ENCODE assay signal across 32 cellular contexts in the genomic region with DNA sequence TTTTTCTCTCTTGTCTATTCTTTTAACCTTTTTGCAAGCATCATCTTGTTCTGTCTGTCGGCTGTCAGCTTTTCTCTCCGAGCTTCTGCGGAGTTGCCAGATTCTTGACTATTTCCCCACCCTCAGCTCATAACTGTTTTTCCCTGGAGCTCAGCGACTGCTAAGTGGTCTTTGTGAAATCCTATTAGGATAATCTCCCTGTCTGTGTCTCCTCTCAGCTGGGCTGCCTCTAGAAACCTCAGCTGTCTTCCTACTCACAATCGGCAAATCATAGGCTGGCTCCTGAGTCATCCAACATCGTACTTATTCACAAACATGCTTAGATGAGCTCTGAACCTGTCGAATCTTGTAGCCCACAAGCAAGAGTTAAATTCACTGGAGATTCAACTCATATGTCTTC.
"Had no signal": no experiment of that assay in that cellular context is flagged by ENCODE, and none has a peak within 500 bp of the region (broad histone marks: within the 10 kb centered on the region; RNA-seq: fewer than 3 reads in every experiment).

No MANE protein-coding gene starts in this region.

- H3K4me3 Mint-ChIP-seq: activated CD4-positive, alpha-beta memory T cell treated with anti-CD3 and anti-CD28 coated beads for 36 hours; activated CD4-positive, alpha-beta T cell treated with anti-CD3 and anti-CD28 coated beads, Interleukin-2, amount 10 ng/mL, durations not matched to agents 24 days and 14 days; activated naive CD4-positive, alpha-beta T cell treated with anti-CD3 and anti-CD28 coated beads, Interleukin-2, amount 10 ng/mL, durations not matched to agents 7 days and 5 days; activated naive CD8-positive, alpha-beta T cell treated with anti-CD3 and anti-CD28 coated beads, Interleukin-2, amount 10 ng/mL, durations not matched to agents 7 days and 5 days; activated T-cell treated with anti-CD3 and anti-CD28 coated beads, Interleukin-2, amount 50 U/mL, for 24 hours; mesothelial cell of epicardium; naive thymus-derived CD4-positive, alpha-beta T cell; neural crest cell; T-helper 1 cell treated with Interleukin-12 subunit alpha and Interleukin-12 subunit beta and Interleukin-4 antibody, amounts not matched to agents 30 μg/mL and 1 μg/mL, for 36 hours had no signal

- H3K36me3 ChIP-seq: ascending aorta, right lobe of liver, suprapubic skin, tibial artery, upper lobe of right lung had no signal

- H3K27me3 Mint-ChIP-seq: activated CD4-positive, alpha-beta memory T cell treated with anti-CD3 and anti-CD28 coated beads for 36 hours; activated CD4-positive, alpha-beta T cell treated with anti-CD3 and anti-CD28 coated beads, Interleukin-2, amount 10 ng/mL, durations not matched to agents 24 days and 14 days; activated naive CD4-positive, alpha-beta T cell treated with anti-CD3 and anti-CD28 coated beads, Interleukin-2, amount 10 ng/mL, durations not matched to agents 7 days and 5 days; activated naive CD8-positive, alpha-beta T cell treated with anti-CD3 and anti-CD28 coated beads, Interleukin-2, amount 10 ng/mL, durations not matched to agents 7 days and 5 days; activated T-cell treated with anti-CD3 and anti-CD28 coated beads, Interleukin-2, amount 50 U/mL, for 24 hours; brain had no signal

- H3K4me3 ChIP-seq: ascending aorta, right lobe of liver, suprapubic skin, tibial artery, upper lobe of right lung had no signal

- ATAC-seq: activated CD4-positive, CD25-positive, alpha-beta regulatory T cell treated with anti-CD3 and anti-CD28 coated beads, Interleukin-2, amount 50 U/mL, for 24 hours; left cardiac atrium; naive thymus-derived CD4-positive, alpha-beta T cell; right lobe of liver; upper lobe of right lung had no signal

- H3K36me3 Mint-ChIP-seq: activated CD4-positive, alpha-beta memory T cell treated with anti-CD3 and anti-CD28 coated beads for 36 hours; activated naive CD4-positive, alpha-beta T cell treated with anti-CD3 and anti-CD28 coated beads, Interleukin-2, amount 10 ng/mL, durations not matched to agents 7 days and 5 days; activated naive CD8-positive, alpha-beta T cell treated with anti-CD3 and anti-CD28 coated beads, Interleukin-2, amount 10 ng/mL, durations not matched to agents 7 days and 5 days; brain; mesothelial cell of epicardium; naive thymus-derived CD4-positive, alpha-beta T cell had no signal

- H3K9me3 Mint-ChIP-seq: activated CD4-positive, alpha-beta memory T cell treated with anti-CD3 and anti-CD28 coated beads for 36 hours; activated CD4-positive, alpha-beta T cell treated with anti-CD3 and anti-CD28 coated beads, Interleukin-2, amount 10 ng/mL, durations not matched to agents 24 days and 14 days; activated naive CD4-positive, alpha-beta T cell treated with anti-CD3 and anti-CD28 coated beads, Interleukin-2, amount 10 ng/mL, durations not matched to agents 7 days and 5 days; activated naive CD8-positive, alpha-beta T cell treated with anti-CD3 and anti-CD28 coated beads, Interleukin-2, amount 10 ng/mL, durations not matched to agents 7 days and 5 days; activated T-cell treated with anti-CD3 and anti-CD28 coated beads, Interleukin-2, amount 50 U/mL, for 24 hours; T-helper 1 cell treated with Interleukin-12 subunit alpha and Interleukin-12 subunit beta and Interleukin-4 antibody, amounts not matched to agents 30 μg/mL and 1 μg/mL, for 36 hours had no signal

- H3K27ac Mint-ChIP-seq: activated CD4-positive, alpha-beta memory T cell treated with anti-CD3 and anti-CD28 coated beads for 36 hours; activated CD4-positive, alpha-beta T cell treated with anti-CD3 and anti-CD28 coated beads, Interleukin-2, amount 10 ng/mL, durations not matched to agents 24 days and 14 days; activated naive CD4-positive, alpha-beta T cell treated with anti-CD3 and anti-CD28 coated beads, Interleukin-2, amount 10 ng/mL, durations not matched to agents 7 days and 5 days; activated naive CD8-positive, alpha-beta T cell treated with anti-CD3 and anti-CD28 coated beads, Interleukin-2, amount 10 ng/mL, durations not matched to agents 7 days and 5 days; activated T-cell treated with anti-CD3 and anti-CD28 coated beads, Interleukin-2, amount 50 U/mL, for 24 hours; mesothelial cell of epicardium; naive thymus-derived CD4-positive, alpha-beta T cell; T-helper 1 cell treated with Interleukin-12 subunit alpha and Interleukin-12 subunit beta and Interleukin-4 antibody, amounts not matched to agents 30 μg/mL and 1 μg/mL, for 36 hours had no signal

- H3K27ac ChIP-seq: ascending aorta, epithelial cell of prostate, right lobe of liver, suprapubic skin, tibial artery, upper lobe of right lung, VCaP had no signal

- H3K27me3 ChIP-seq: ascending aorta, right lobe of liver, tibial artery, upper lobe of right lung had no signal

- H3K9me3 ChIP-seq: ascending aorta, right lobe of liver, suprapubic skin, tibial artery, upper lobe of right lung had no signal

- H3K4me1 ChIP-seq: ascending aorta, right lobe of liver, suprapubic skin, tibial artery, upper lobe of right lung had no signal

- DNase-seq: activated CD4-positive, alpha-beta memory T cell treated with anti-CD3 and anti-CD28 coated beads for 36 hours; activated CD4-positive, alpha-beta T cell treated with anti-CD3 and anti-CD28 coated beads, Interleukin-2, amount 10 ng/mL, durations not matched to agents 24 days and 14 days; activated CD8-positive, alpha-beta memory T cell treated with anti-CD3 and anti-CD28 coated beads, Interleukin-2, amount 50 U/mL, for 48 hours; activated gamma-delta T cell; activated naive CD4-positive, alpha-beta T cell treated with anti-CD3 and anti-CD28 coated beads, Interleukin-2, amount 10 ng/mL, durations not matched to agents 7 days and 5 days; activated naive CD8-positive, alpha-beta T cell treated with anti-CD3 and anti-CD28 coated beads, Interleukin-2, amount 10 ng/mL, durations not matched to agents 7 days and 5 days; activated T-cell treated with anti-CD3 and anti-CD28 coated beads, Interleukin-2, amount 50 U/mL, for 24 hours; cortex of kidney; hippocampal formation; left cardiac atrium; mammary epithelial cell; naive thymus-derived CD4-positive, alpha-beta T cell; occipital lobe; posterior cingulate gyrus; right lobe of liver; stimulated activated CD4-positive, alpha-beta T cell treated with anti-CD3 and anti-CD28 coated beads, Interleukin-12 subunit alpha, Interleukin-12 subunit beta, amount 100 ng/mL, for 4 hours; stimulated activated CD4-positive, alpha-beta T cell treated with anti-CD3 and anti-CD28 coated beads, Interleukin-4, amount 100 ng/mL, for 24 hours; stimulated activated CD8-positive, alpha-beta memory T cell treated with anti-CD3 and anti-CD28 coated beads, Interleukin-4, amount 100 ng/mL, for 48 hours; stimulated activated naive CD4-positive, alpha-beta T cell; SW 1271; T-helper 9 cell; tibial artery; upper lobe of right lung had no signal

- H3K4me1 Mint-ChIP-seq: activated CD4-positive, alpha-beta T cell treated with anti-CD3 and anti-CD28 coated beads, Interleukin-2, amount 10 ng/mL, durations not matched to agents 24 days and 14 days; activated naive CD4-positive, alpha-beta T cell treated with anti-CD3 and anti-CD28 coated beads, Interleukin-2, amount 10 ng/mL, durations not matched to agents 7 days and 5 days; activated naive CD8-positive, alpha-beta T cell treated with anti-CD3 and anti-CD28 coated beads, Interleukin-2, amount 10 ng/mL, durations not matched to agents 7 days and 5 days; brain; mesothelial cell of epicardium; naive thymus-derived CD4-positive, alpha-beta T cell; neural crest cell had no signal
